Comparison of ENCODE assay signal across 8 cellular contexts in the genomic region with DNA sequence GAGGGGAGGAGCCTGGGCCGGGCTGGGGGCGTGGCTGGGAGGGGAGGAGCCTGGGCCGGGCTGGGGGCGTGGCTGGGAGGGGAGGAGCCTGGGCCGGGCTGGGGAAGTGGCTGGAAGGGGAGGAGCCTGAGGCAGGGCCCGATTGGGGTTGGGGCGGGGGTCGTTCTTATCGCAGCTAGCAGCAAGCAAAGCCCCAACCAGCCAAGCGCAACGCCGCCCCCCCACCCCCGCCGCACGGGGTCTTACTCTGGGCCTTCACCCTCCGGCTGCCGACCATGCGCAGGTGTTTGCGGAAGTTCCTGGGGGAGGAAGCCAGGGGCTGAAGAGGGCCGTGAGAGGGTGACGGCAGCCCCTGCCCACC. TPM values are rescaled to one million over a fixed set of nuclear protein-coding genes. Genes with fewer than 3 reads are reported as not detected.
DNase-seq lines count a peak whose midpoint lies in the region; TF ChIP-seq lines count a peak whose summit lies in the region.

No MANE protein-coding gene starts in this region.

- TF ChIP-seq CTCF in prostate gland (IDR thresholded peaks at IDR 0.05): peak in 1 of 4 experiments; percentile 4

- H3K27ac ChIP-seq in prostate gland: peak overlapping the region; percentile 33 to 38

- intact Hi-C loops in cardiac septum (cut with DNase I) (no loop called here), prostate gland (cut with DNase I) (no loop called here)

- DNase-seq in NOMO-1 (lab: John Stamatoyannopoulos, UW; ENCODE audit: unreplicated experiment in 2 of 2) (peak; percentile 30 to 51), NOMO-1 treated with dmso at 0.1 percent for 144 hours (lab: John Stamatoyannopoulos, UW; ENCODE audit: unreplicated experiment) (no peak), cardiac septum (ENCODE audit: low spot score) (peak; percentile 88), prostate gland (ENCODE audit: low spot score) (no peak), NCI-H510A (lab: John Stamatoyannopoulos, UW) (no peak), NCI-H510A treated with DMSO at 0.1 percent for 48 hours (lab: John Stamatoyannopoulos, UW) (no peak), NCI-H1417 treated with DMSO at 0.1 percent for 48 hours (lab: John Stamatoyannopoulos, UW) (no peak)
- DNase-seq in activated CD8-positive, alpha-beta memory T cell treated with anti-CD3 and anti-CD28 coated beads, Interleukin-2, amount 50 U/mL, for 48 hours: peak; percentile 74

- H3K4me1 ChIP-seq in prostate gland (replicated peaks): peaks cover 10% of the 10 kb centered on the region

- H3K9me3 ChIP-seq in prostate gland: no peaks in the 10 kb centered on the region

- H3K27me3 ChIP-seq in prostate gland (replicated peaks; ENCODE audit: insufficient read depth): no peaks in the 10 kb centered on the region

- no peaks in the 10 kb centered on the region for H3K36me3 ChIP-seq in prostate gland

- no peak for TF ChIP-seq POLR2A in prostate gland (IDR thresholded peaks at IDR 0.05)

- H3K4me3 ChIP-seq in prostate gland: peak overlapping the region in 1 of 2 donors; percentile 31

- 53% methylated on average over 3 of the region's 21 CpGs for WGBS in prostate gland

RNA-seq across cellular contexts. Expression of gene NSMF, which starts 5.0 kb away (rescaled TPM):
- total RNA-seq in cardiac septum: 12.2 TPM
- total RNA-seq in prostate gland: 100 to 1,000 TPM in 1 of 2 donors, 10 to 100 TPM in 1; 42.4 to 128 TPM

RNA-seq across cellular contexts. Expression of gene ENTPD8, which starts 13.0 kb away (rescaled TPM):
- total RNA-seq in cardiac septum (not detected), prostate gland (1 to 10 TPM; 1.8 TPM)

RNA-seq across cellular contexts. Expression of gene NOXA1, which starts 30.9 kb away (rescaled TPM):
- total RNA-seq in cardiac septum (3.3 TPM), prostate gland (10 to 100 TPM in 1 of 2 donors, 1 to 10 TPM in 1; 7.5 to 17.1 TPM)

RNA-seq across cellular contexts. Expression of gene EXD3, which starts 31.2 kb away (rescaled TPM):
- total RNA-seq in cardiac septum (11.3 TPM), prostate gland (10 to 100 TPM; 32.6 to 44.8 TPM)

Comparison
In these comparisons a context has a peak if more than half of its experiments do, and no peak if none do; other contexts are left out.
1. DNase-seq: peak in NOMO-1 (2 of 2), activated CD8-positive, alpha-beta memory T cell treated with anti-CD3 and anti-CD28 coated beads, Interleukin-2, amount 50 U/mL, for 48 hours (single experiment) and cardiac septum (single experiment); none in NOMO-1 treated with dmso at 0.1 percent for 144 hours (single experiment), prostate gland (single experiment), NCI-H510A (single experiment), NCI-H510A treated with DMSO at 0.1 percent for 48 hours (single experiment) and NCI-H1417 treated with DMSO at 0.1 percent for 48 hours (single experiment).